ENCODE assay signal across 26 cellular contexts in genomic region chr9:96242829-96243228, GRCh38. TPM values are rescaled to one million over a fixed set of nuclear protein-coding genes. Genes with fewer than 3 reads are reported as not detected.
DNase-seq lines count a peak whose midpoint lies in the region; TF ChIP-seq lines count a peak whose summit lies in the region.
"Had no signal": no experiment of that assay in that cellular context is flagged by ENCODE, and none has a peak within 500 bp of the region (broad histone marks: within the 10 kb centered on the region; RNA-seq: fewer than 3 reads in every experiment).

No MANE protein-coding gene starts in this region.

- peak in 2 of 56 donors; percentile 8 to 22 for TF ChIP-seq CTCF in dorsolateral prefrontal cortex (IDR thresholded peaks at IDR 0.05 in 54 of 56, conservative IDR thresholded peaks at IDR 0.05 in 2 of 56; ENCODE audit: low read depth in 1 of 56, partially characterized antibody in 56 of 56)
- peak; percentile 44 for TF ChIP-seq CTCF in type B pancreatic cell (conservative IDR thresholded peaks at IDR 0.05)

- DNase-seq in NOMO-1 treated with DMSO at 0.1 percent for 48 hours (lab: John Stamatoyannopoulos, UW; ENCODE audit: unreplicated experiment) (peak; percentile 7), NOMO-1 treated with dmso at 0.1 percent for 144 hours (lab: John Stamatoyannopoulos, UW; ENCODE audit: unreplicated experiment) (no peak), dorsolateral prefrontal cortex (peak in 2 of 10 donors; percentile 27 to 41), neuronal stem cell (ENCODE audit: low spot score) (no peak), type B pancreatic cell (ENCODE audit: extremely low spot score, unreplicated experiment) (no peak), posterior vena cava (ENCODE audit: low spot score) (no peak)
- no peak for DNase-seq in activated CD4-positive, alpha-beta T cell treated with anti-CD3 and anti-CD28 coated beads, Interleukin-2, amount 10 ng/mL, durations not matched to agents 7 days and 5 days
- DNase-seq in stimulated activated CD4-positive, alpha-beta T cell treated with anti-CD3 and anti-CD28 coated beads, Interleukin-4, amount 100 ng/mL, for 4 hours: no peak
- DNase-seq: activated CD4-positive, alpha-beta T cell treated with anti-CD3 and anti-CD28 coated beads, Interleukin-2, amount 10 ng/mL, durations not matched to agents 24 days and 14 days; activated CD8-positive, alpha-beta memory T cell treated with anti-CD3 and anti-CD28 coated beads, Interleukin-2, amount 50 U/mL, for 4 hours; activated effector memory CD4-positive, alpha-beta T cell treated with Interleukin-2 at 50 U/mL for 16 hours; activated naive CD8-positive, alpha-beta T cell treated with anti-CD3 and anti-CD28 coated beads, Interleukin-2, amount 50 U/mL, for 24 hours; Calu3; heart right ventricle; left ventricle myocardium superior; MM.1S; NCI-H146; NCI-H526; SHP77 treated with DMSO at 0.1 percent for 48 hours; stimulated activated naive CD4-positive, alpha-beta T cell; T-helper 1 cell; upper lobe of left lung had no signal

- no peaks in the 10 kb centered on the region for H3K36me3 Mint-ChIP-seq in type B pancreatic cell
- no peaks in the 10 kb centered on the region for H3K36me3 Mint-ChIP-seq in activated CD4-positive, alpha-beta T cell treated with anti-CD3 and anti-CD28 coated beads, Interleukin-2, amount 10 ng/mL, durations not matched to agents 7 days and 5 days (ENCODE audit: low read depth)
- H3K36me3 Mint-ChIP-seq: brain had no signal

- peak overlapping the region in 26 of 59 donors; percentile 1 to 53 (median 21) for H3K4me3 ChIP-seq in dorsolateral prefrontal cortex
- H3K4me3 ChIP-seq in neuronal stem cell (ENCODE audit: low read length in 2 of 2): no peak overlapping the region
- H3K4me3 ChIP-seq: heart right ventricle, upper lobe of left lung had no signal

- peaks cover 0 to 7% of the 10 kb centered on the region in 2 donors for H3K4me1 ChIP-seq in neuronal stem cell (ENCODE audit: control insufficient read depth in 2 of 2, insufficient read depth in 1 of 2, low read depth in 1 of 2, low read length in 2 of 2)
- H3K4me1 ChIP-seq: heart right ventricle, upper lobe of left lung had no signal

- peak overlapping the region in 52 of 59 donors; percentile 8 to 85 (median 59) for H3K27ac ChIP-seq in dorsolateral prefrontal cortex
- no peak overlapping the region for H3K27ac ChIP-seq in neuronal stem cell (replicated peaks; ENCODE audit: low read length)
- H3K27ac ChIP-seq: 22Rv1, heart right ventricle, upper lobe of left lung had no signal

- WGBS in neuronal stem cell (ENCODE audit: extremely low coverage in 2 of 2, insufficient read length in 2 of 2, insufficient replicate concordance in 1 of 2), 2 donors: no CpG with 5 or more reads among the region's 3 CpGs

- H3K4me2 ChIP-seq in neuronal stem cell (ENCODE audit: insufficient read depth, low read length, poor library complexity, severe bottlenecking): no peak overlapping the region

- no peaks in the 10 kb centered on the region for H3K27me3 Mint-ChIP-seq in type B pancreatic cell
- peaks cover 66% of the 10 kb centered on the region for H3K27me3 Mint-ChIP-seq in activated CD4-positive, alpha-beta T cell treated with anti-CD3 and anti-CD28 coated beads, Interleukin-2, amount 10 ng/mL, durations not matched to agents 7 days and 5 days

- H4K8ac ChIP-seq in neuronal stem cell (ENCODE audit: low read depth, low read length): no peak overlapping the region

- H3K79me1 ChIP-seq in neuronal stem cell (ENCODE audit: low read depth, low read length): no peaks in the 10 kb centered on the region

- H2BK5ac ChIP-seq in neuronal stem cell (ENCODE audit: low read length): no peak overlapping the region

- H2AFZ ChIP-seq in neuronal stem cell (ENCODE audit: low read length): peak overlapping the region; percentile 79

- peaks cover 0 to 5% (median 0%) of the 10 kb centered on the region in 45 donors for H3K27me3 ChIP-seq in dorsolateral prefrontal cortex
- H3K27me3 ChIP-seq in neuronal stem cell (ENCODE audit: control insufficient read depth in 3 of 3, insufficient read depth in 3 of 3, low read depth in 1 of 3, low read length in 3 of 3): no peaks in the 10 kb centered on the region
- H3K27me3 ChIP-seq: heart right ventricle, upper lobe of left lung had no signal

- H3K9me3 Mint-ChIP-seq in type B pancreatic cell: no peaks in the 10 kb centered on the region
- no peaks in the 10 kb centered on the region for H3K9me3 Mint-ChIP-seq in activated CD4-positive, alpha-beta T cell treated with anti-CD3 and anti-CD28 coated beads, Interleukin-2, amount 10 ng/mL, durations not matched to agents 7 days and 5 days
- H3K9me3 Mint-ChIP-seq: activated CD4-positive, alpha-beta T cell treated with anti-CD3 and anti-CD28 coated beads, Interleukin-2, amount 10 ng/mL, durations not matched to agents 24 days and 14 days; activated naive CD8-positive, alpha-beta T cell treated with anti-CD3 and anti-CD28 coated beads, Interleukin-2, amount 50 U/mL, for 24 hours; brain had no signal

- no peak overlapping the region for H2AK5ac ChIP-seq in neuronal stem cell (ENCODE audit: low read depth, low read length)

- intact Hi-C loops in dorsolateral prefrontal cortex (cut with DNase I): no loop called here
- intact Hi-C loops in posterior vena cava (cut with DNase I): no loop called here

- H3K14ac ChIP-seq in neuronal stem cell (ENCODE audit: low read length): no peak overlapping the region

- CTCF ChIA-PET in activated CD4-positive, alpha-beta T cell treated with anti-CD3 and anti-CD28 coated beads, Interleukin-2, amount 10 ng/mL, durations not matched to agents 7 days and 5 days (lab: Charles Lee): no interaction called here

- H3K36me3 ChIP-seq in neuronal stem cell (replicated peaks in 1 of 2; ENCODE audit: control insufficient read depth in 2 of 2, insufficient read depth in 2 of 2, low read length in 2 of 2): no peaks in the 10 kb centered on the region
- H3K36me3 ChIP-seq: heart right ventricle, upper lobe of left lung had no signal

- H3K9me3 ChIP-seq in neuronal stem cell (replicated peaks in 1 of 2; ENCODE audit: control insufficient read depth in 2 of 2, insufficient read depth in 1 of 2, low read depth in 1 of 2, low read length in 2 of 2): no peaks in the 10 kb centered on the region
- H3K9me3 ChIP-seq: heart right ventricle, upper lobe of left lung had no signal

- no peak overlapping the region for H2BK120ac ChIP-seq in neuronal stem cell (ENCODE audit: low read depth, low read length)

- H3K4me3 Mint-ChIP-seq in type B pancreatic cell: no peak overlapping the region
- H3K4me3 Mint-ChIP-seq in activated CD4-positive, alpha-beta T cell treated with anti-CD3 and anti-CD28 coated beads, Interleukin-2, amount 10 ng/mL, durations not matched to agents 7 days and 5 days: no peak overlapping the region
- H3K4me3 Mint-ChIP-seq: activated CD4-positive, alpha-beta T cell treated with anti-CD3 and anti-CD28 coated beads, Interleukin-2, amount 10 ng/mL, durations not matched to agents 24 days and 14 days; activated naive CD8-positive, alpha-beta T cell treated with anti-CD3 and anti-CD28 coated beads, Interleukin-2, amount 50 U/mL, for 24 hours; brain had no signal

- H3K27ac Mint-ChIP-seq in type B pancreatic cell: no peak overlapping the region
- no peak overlapping the region for H3K27ac Mint-ChIP-seq in activated CD4-positive, alpha-beta T cell treated with anti-CD3 and anti-CD28 coated beads, Interleukin-2, amount 10 ng/mL, durations not matched to agents 7 days and 5 days
- H3K27ac Mint-ChIP-seq: activated CD4-positive, alpha-beta T cell treated with anti-CD3 and anti-CD28 coated beads, Interleukin-2, amount 10 ng/mL, durations not matched to agents 24 days and 14 days; activated naive CD8-positive, alpha-beta T cell treated with anti-CD3 and anti-CD28 coated beads, Interleukin-2, amount 50 U/mL, for 24 hours had no signal

- peaks cover 18% of the 10 kb centered on the region for H3K4me1 Mint-ChIP-seq in type B pancreatic cell (ENCODE audit: unreplicated experiment)
- H3K4me1 Mint-ChIP-seq in activated CD4-positive, alpha-beta T cell treated with anti-CD3 and anti-CD28 coated beads, Interleukin-2, amount 10 ng/mL, durations not matched to agents 7 days and 5 days: peaks cover 11% of the 10 kb centered on the region

- no peak overlapping the region for H3K18ac ChIP-seq in neuronal stem cell (ENCODE audit: low read length)

- no peak overlapping the region for H3K23ac ChIP-seq in neuronal stem cell (ENCODE audit: low read depth, low read length, poor library complexity)

- H2BK15ac ChIP-seq in neuronal stem cell (ENCODE audit: low read length): no peak overlapping the region

- POLR2A ChIA-PET in activated CD4-positive, alpha-beta T cell treated with anti-CD3 and anti-CD28 coated beads, Interleukin-2, amount 10 ng/mL, durations not matched to agents 7 days and 5 days (lab: Charles Lee): no interaction called here

- H3K4ac ChIP-seq in neuronal stem cell (ENCODE audit: low read length): no peak overlapping the region

- H4K91ac ChIP-seq in neuronal stem cell (ENCODE audit: low read depth, low read length, poor library complexity): no peak overlapping the region

- no peak overlapping the region for H3K9ac ChIP-seq in neuronal stem cell (ENCODE audit: low read depth, low read length, poor library complexity)

- no peak overlapping the region for H2BK12ac ChIP-seq in neuronal stem cell (ENCODE audit: low read length)

RNA-seq across cellular contexts. Expression of gene HSD17B3, which starts 59.1 kb away (rescaled TPM):
- total RNA-seq in dorsolateral prefrontal cortex (10 to 100 TPM in 18 of 120 experiments, 1 to 10 TPM in 97, under 1 TPM in 3, not detected in 2; 0.47 to 18.8 (median 5.0) TPM), type B pancreatic cell (ENCODE audit: low replicate concordance) (not detected in 2 replicates), posterior vena cava (under 1 TPM in 1 of 2 donors, not detected in 1; 0.86 TPM)
- polyA plus RNA-seq in neuronal stem cell (2013, experiment 1 of 2): 0.04 TPM
- 0.06 TPM for polyA plus RNA-seq in neuronal stem cell (2013, experiment 2 of 2)
- total RNA-seq in activated CD4-positive, alpha-beta T cell treated with anti-CD3 and anti-CD28 coated beads, Interleukin-2, amount 10 ng/mL, durations not matched to agents 7 days and 5 days: under 1 TPM in 1 of 2 experiments, not detected in 1; 0.25 TPM
- total RNA-seq: activated CD4-positive, alpha-beta T cell treated with anti-CD3 and anti-CD28 coated beads, Interleukin-2, amount 10 ng/mL, durations not matched to agents 24 days and 14 days; Daoy had no signal
- polyA plus RNA-seq: BJ had no signal
